In the genomic region with DNA sequence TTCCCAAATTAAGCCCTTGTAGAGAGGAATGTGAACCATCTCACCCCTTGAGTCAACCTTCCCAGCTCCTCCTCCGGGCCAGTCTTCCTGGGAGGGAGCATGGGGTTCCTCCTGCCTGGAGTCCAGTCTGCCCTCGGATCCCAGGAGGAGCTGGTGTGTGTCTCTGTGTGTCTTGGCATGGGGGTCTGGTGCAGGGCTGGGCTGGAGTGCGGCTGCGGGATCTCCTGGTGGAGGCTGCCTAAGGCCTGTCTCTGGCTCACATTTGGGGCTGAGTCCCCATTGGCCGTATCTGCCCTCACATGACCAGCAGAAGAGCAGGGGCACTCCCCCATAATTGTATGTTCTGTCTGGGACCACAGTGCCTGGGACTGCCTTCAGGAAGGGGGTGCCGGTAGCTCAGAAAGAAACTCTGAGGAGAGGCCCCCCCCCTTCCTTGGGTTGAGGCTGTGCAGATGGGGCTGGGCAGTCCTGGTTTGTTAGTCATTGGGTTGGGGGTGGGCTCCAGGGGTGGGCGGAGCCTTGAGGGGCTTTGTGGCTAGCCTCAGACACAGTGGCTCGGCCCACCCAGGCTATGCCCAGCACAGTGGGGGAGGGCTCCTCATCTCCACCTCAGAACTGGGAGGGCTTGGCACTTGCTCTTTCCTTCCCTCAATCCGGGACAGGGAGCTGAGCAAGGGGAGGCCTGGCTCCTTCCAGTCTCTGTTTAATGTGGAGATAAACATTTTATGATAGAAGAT, we compare ENCODE assay signal across 11 cellular contexts. TPM values are rescaled to one million over a fixed set of nuclear protein-coding genes. Genes with fewer than 3 reads are reported as not detected.
DNase-seq lines count a peak whose midpoint lies in the region; ATAC-seq, FAIRE-seq and TF ChIP-seq lines count a peak whose summit lies in the region.
"Had no signal": no experiment of that assay in that cellular context is flagged by ENCODE, and none has a peak within 500 bp of the region (broad histone marks: within the 10 kb centered on the region; RNA-seq: fewer than 3 reads in every experiment).

No MANE protein-coding gene starts in this region.

- peak; percentile 35 for FAIRE-seq in endothelial cell of umbilical vein (lab: Jason Lieb, UNC)

- TF ChIP-seq POLR2A in endothelial cell of umbilical vein (IDR thresholded peaks at IDR 0.05; ENCODE audit: low read depth, low read length): peak; percentile 14

- H3K4me3 ChIP-seq in OCI-LY1 (ENCODE audit: low read depth, low read length, poor library complexity, severe bottlenecking) (no peak overlapping the region), endothelial cell of umbilical vein (replicated peaks in 1 of 3; ENCODE audit: insufficient read depth in 1 of 3, low read depth in 1 of 3, low read length in 3 of 3) (peak overlapping the region in 1 of 3 experiments; percentile 6)
- H3K4me3 ChIP-seq in effector memory CD4-positive, alpha-beta T cell (ENCODE audit: insufficient read depth, low read depth, low read length, poor library complexity, severe bottlenecking): no peak overlapping the region

- no peaks in the 10 kb centered on the region for H3K9me3 Mint-ChIP-seq in neural crest cell
- H3K9me3 Mint-ChIP-seq in activated CD8-positive, alpha-beta memory T cell treated with anti-CD3 and anti-CD28 coated beads, Interleukin-2, amount 10 ng/mL, durations not matched to agents 7 days and 5 days (ENCODE audit: low read depth): no peaks in the 10 kb centered on the region

- H3F3A ChIP-seq in OCI-LY1 (ENCODE audit: insufficient read depth, low read length): no peaks in the 10 kb centered on the region

- peak overlapping the region; percentile 36 for H3K4me2 ChIP-seq in OCI-LY1 (ENCODE audit: low read length)
- peak overlapping the region; percentile 10 for H3K4me2 ChIP-seq in endothelial cell of umbilical vein (ENCODE audit: insufficient read depth, low read length)

- no TSS peak for BruUV-seq in endothelial cell of umbilical vein (replicated peaks; lab: Mats Ljungman, UMichigan)

- H3K79me2 ChIP-seq in OCI-LY1 (ENCODE audit: insufficient read depth, low read length) (0 out of 2 replicates have a peak, but pooled peaks cover 2% of the 10 kb centered on the region), endothelial cell of umbilical vein (ENCODE audit: control insufficient read depth, insufficient read depth, low read length) (peaks cover 23% of the 10 kb centered on the region)

- H3K36me3 Mint-ChIP-seq in neural crest cell (ENCODE audit: low read depth): no peaks in the 10 kb centered on the region
- peaks cover 4% of the 10 kb centered on the region for H3K36me3 Mint-ChIP-seq in activated CD8-positive, alpha-beta memory T cell treated with anti-CD3 and anti-CD28 coated beads, Interleukin-2, amount 10 ng/mL, durations not matched to agents 7 days and 5 days

- H3K9me2 ChIP-seq in OCI-LY1 (ENCODE audit: low read depth, low read length): no peaks in the 10 kb centered on the region

- CTCF ChIA-PET in endothelial cell of umbilical vein (lab: Charles Lee): interaction anchor here (0.7 to 6.3 kb wide), 43 partner anchors 11 to 340 kb away, joined by 3 to 301 read pairs (median 5); partner anchors contain the start of genes CBL, CENATAC, DPAGT1 and HINFP
- CTCF ChIA-PET in activated CD8-positive, alpha-beta memory T cell treated with anti-CD3 and anti-CD28 coated beads, Interleukin-2, amount 10 ng/mL, durations not matched to agents 7 days and 5 days (lab: Charles Lee): interaction anchor here (0.6 to 12.8 kb wide), 56 partner anchors 9 to 893 kb away, joined by 3 to 126 read pairs (median 4); partner anchors contain the start of genes ABCG4, C2CD2L, CENATAC and MCAM

- no peaks in the 10 kb centered on the region for H3K9me1 ChIP-seq in endothelial cell of umbilical vein (replicated peaks; ENCODE audit: control insufficient read depth, extremely low read depth, insufficient read depth, low read length)

- H3K9ac ChIP-seq in OCI-LY1 (ENCODE audit: low read length): no peak overlapping the region
- no peak overlapping the region for H3K9ac ChIP-seq in endothelial cell of umbilical vein (replicated peaks; ENCODE audit: extremely low read depth, insufficient read depth, low read length)

- DNase-seq in D341Med (ENCODE audit: low spot score) (peak; percentile 26), endothelial cell of umbilical vein (ENCODE audit: low read depth, low spot score) (peak; percentile 77), neural crest cell (ENCODE audit: low read depth, low spot score) (no peak)
- DNase-seq in effector memory CD4-positive, alpha-beta T cell: no peak
- DNase-seq in activated effector memory CD4-positive, alpha-beta T cell treated with Interleukin-2 at 50 U/mL for 16 hours: no peak
- DNase-seq in activated CD8-positive, alpha-beta memory T cell treated with anti-CD3 and anti-CD28 coated beads, Interleukin-2, amount 10 ng/mL, durations not matched to agents 7 days and 5 days: no peak
- DNase-seq in stimulated activated CD8-positive, alpha-beta memory T cell treated with anti-CD3 and anti-CD28 coated beads, Interleukin-4, amount 100 ng/mL, for 48 hours: no peak

- no peaks in the 10 kb centered on the region for H3K9me3 ChIP-seq in OCI-LY1 (ENCODE audit: low read length)
- H3K9me3 ChIP-seq in endothelial cell of umbilical vein (replicated peaks; ENCODE audit: control insufficient read depth, insufficient read depth, low read length): no peaks in the 10 kb centered on the region
- no peaks in the 10 kb centered on the region for H3K9me3 ChIP-seq in effector memory CD4-positive, alpha-beta T cell (ENCODE audit: control insufficient read depth, low read length)

- intact Hi-C loops in endothelial cell of umbilical vein (cut with micrococcal nuclease): loop anchor here (1.0 to 2.0 kb wide), 5 partner anchors 16 to 273 kb away; partner anchors contain the start of gene CBL

- TF ChIP-seq CTCF in OCI-LY1 (IDR thresholded peaks at IDR 0.05; ENCODE audit: low read length): no peak
- no peak for TF ChIP-seq CTCF in endothelial cell of umbilical vein (IDR thresholded peaks at IDR 0.05; ENCODE audit: extremely low read depth in 1 of 2, insufficient read depth in 1 of 2, low read depth in 1 of 2, low read length in 2 of 2)
- TF ChIP-seq CTCF in neural crest cell (conservative IDR thresholded peaks at IDR 0.05): no peak

- ATAC-seq in activated CD8-positive, alpha-beta memory T cell treated with anti-CD3 and anti-CD28 coated beads, Interleukin-2, amount 10 ng/mL, durations not matched to agents 7 days and 5 days: no peak

- no peak overlapping the region for H2AFZ ChIP-seq in OCI-LY1 (ENCODE audit: low read length)
- no peak overlapping the region for H2AFZ ChIP-seq in endothelial cell of umbilical vein (ENCODE audit: low read depth, low read length)

- H3K4me1 Mint-ChIP-seq in neural crest cell: peaks cover 59% of the 10 kb centered on the region
- peaks cover 55% of the 10 kb centered on the region for H3K4me1 Mint-ChIP-seq in activated CD8-positive, alpha-beta memory T cell treated with anti-CD3 and anti-CD28 coated beads, Interleukin-2, amount 10 ng/mL, durations not matched to agents 7 days and 5 days

- H3K27me3 ChIP-seq in OCI-LY1 (ENCODE audit: insufficient read depth, low read length) (peaks cover 4% of the 10 kb centered on the region; the same call in 1 of the 2 replicates), endothelial cell of umbilical vein (ENCODE audit: control insufficient read depth in 2 of 2, insufficient read depth in 2 of 2, low read length in 2 of 2) (no peaks in the 10 kb centered on the region)
- peaks cover 34% of the 10 kb centered on the region for H3K27me3 ChIP-seq in effector memory CD4-positive, alpha-beta T cell (replicated peaks; ENCODE audit: control insufficient read depth, insufficient read depth, low read length, poor library complexity, severe bottlenecking)

- H3K36me3 ChIP-seq in OCI-LY1 (ENCODE audit: insufficient read depth, low read length) (no peaks in the 10 kb centered on the region; the same call in 1 of the 2 replicates), endothelial cell of umbilical vein (ENCODE audit: control insufficient read depth in 2 of 2, extremely low read depth in 1 of 2, insufficient read depth in 2 of 2, low read length in 2 of 2) (peaks cover 0 to 2% of the 10 kb centered on the region in 2 experiments)
- no peaks in the 10 kb centered on the region for H3K36me3 ChIP-seq in effector memory CD4-positive, alpha-beta T cell (ENCODE audit: control insufficient read depth, insufficient read depth, low read length)

- peaks cover 31% of the 10 kb centered on the region for H3K27me3 Mint-ChIP-seq in neural crest cell (ENCODE audit: low read depth)
- H3K27me3 Mint-ChIP-seq in activated CD8-positive, alpha-beta memory T cell treated with anti-CD3 and anti-CD28 coated beads, Interleukin-2, amount 10 ng/mL, durations not matched to agents 7 days and 5 days: peaks cover 32% of the 10 kb centered on the region

- dilution Hi-C loops in endothelial cell of umbilical vein (cut with MboI; ENCODE audit: extremely low pct_ligation_motif_present, low sequenced_read_pairs): no loop called here

- no peak overlapping the region for H3K27ac ChIP-seq in OCI-LY1 (ENCODE audit: low read depth, low read length, poor library complexity, severe bottlenecking)
- no peak overlapping the region for H3K27ac ChIP-seq in endothelial cell of umbilical vein (ENCODE audit: insufficient read depth, low read depth, low read length)
- H3K27ac ChIP-seq in effector memory CD4-positive, alpha-beta T cell (ENCODE audit: insufficient read depth, low read length, poor library complexity, severe bottlenecking): no peak overlapping the region
- H3K27ac ChIP-seq: HL-60 had no signal

- H3K27ac Mint-ChIP-seq in neural crest cell (ENCODE audit: unreplicated experiment): peak overlapping the region; percentile 6
- no peak overlapping the region for H3K27ac Mint-ChIP-seq in activated CD8-positive, alpha-beta memory T cell treated with anti-CD3 and anti-CD28 coated beads, Interleukin-2, amount 10 ng/mL, durations not matched to agents 7 days and 5 days

- H4K20me1 ChIP-seq in OCI-LY1 (ENCODE audit: insufficient read depth, low read length) (no peaks in the 10 kb centered on the region), endothelial cell of umbilical vein (replicated peaks; ENCODE audit: control insufficient read depth, extremely low read depth, insufficient read depth, low read length) (no peaks in the 10 kb centered on the region)

- POLR2A ChIA-PET in endothelial cell of umbilical vein (lab: Charles Lee): interaction anchor here (0.6 to 2.3 kb wide), 11 partner anchors 15 to 717 kb away, joined by 3 to 18 read pairs (median 6); partner anchors contain the start of gene MCAM

- H3K4me1 ChIP-seq in OCI-LY1 (ENCODE audit: insufficient read depth, low read length, severe bottlenecking) (peaks cover 60% of the 10 kb centered on the region), endothelial cell of umbilical vein (ENCODE audit: control insufficient read depth, extremely low read depth, insufficient read depth, low read length) (peaks cover 44% of the 10 kb centered on the region)
- H3K4me1 ChIP-seq in effector memory CD4-positive, alpha-beta T cell (ENCODE audit: control insufficient read depth, insufficient read depth, low read length, poor library complexity, severe bottlenecking): peaks cover 24% of the 10 kb centered on the region

- peak overlapping the region; percentile 92 for H3K4me3 Mint-ChIP-seq in neural crest cell
- H3K4me3 Mint-ChIP-seq in activated CD8-positive, alpha-beta memory T cell treated with anti-CD3 and anti-CD28 coated beads, Interleukin-2, amount 10 ng/mL, durations not matched to agents 7 days and 5 days: no peak overlapping the region

RNA-seq across cellular contexts. Expression of gene C1QTNF5, which starts 2.9 kb away (rescaled TPM):
- total RNA-seq in endothelial cell of umbilical vein: 126 and 130 TPM in 2 replicates
- polyA plus RNA-seq in endothelial cell of umbilical vein: 201 and 228 TPM in 2 replicates
- 125 and 160 TPM in 2 replicates for polyA plus RNA-seq in endothelial cell of umbilical vein (2011; cell fraction: cytosol; rRNA removed)
- polyA plus RNA-seq in endothelial cell of umbilical vein (2011; cell fraction: nucleus; rRNA removed): 72.0 and 76.7 TPM in 2 replicates
- polyA plus RNA-seq in endothelial cell of umbilical vein (2012): 98.8 and 155 TPM in 2 replicates
- 59.9 and 63.7 TPM in 2 replicates for polyA minus RNA-seq in endothelial cell of umbilical vein
- not detected for polyA minus RNA-seq in endothelial cell of umbilical vein (2011; cell fraction: cytosol; rRNA and poly(A)+ RNA removed)
- polyA minus RNA-seq in endothelial cell of umbilical vein (2011; cell fraction: nucleus; rRNA and poly(A)+ RNA removed): 11.6 and 24.3 TPM in 2 replicates
- total RNA-seq in neural crest cell: 1.9 and 2.1 TPM in 2 replicates
- total RNA-seq in activated CD8-positive, alpha-beta memory T cell treated with anti-CD3 and anti-CD28 coated beads, Interleukin-2, amount 10 ng/mL, durations not matched to agents 7 days and 5 days: not detected
- total RNA-seq: T-helper 2 cell treated with Interferon-gamma antibody and Interleukin-4, amounts not matched to agents 100 ng/mL and 5 ng/mL, for 36 hours had no signal

RNA-seq across cellular contexts. Expression of gene RNF26, which starts 3.4 kb away (rescaled TPM):
- total RNA-seq in endothelial cell of umbilical vein: 37.9 and 40.1 TPM in 2 replicates
- 41.6 and 43.8 TPM in 2 replicates for polyA plus RNA-seq in endothelial cell of umbilical vein
- 35.5 and 38.1 TPM in 2 replicates for polyA plus RNA-seq in endothelial cell of umbilical vein (2011; cell fraction: cytosol; rRNA removed)
- 15.7 and 17.7 TPM in 2 replicates for polyA plus RNA-seq in endothelial cell of umbilical vein (2011; cell fraction: nucleus; rRNA removed)
- polyA plus RNA-seq in endothelial cell of umbilical vein (2012): 29.3 and 37.9 TPM in 2 replicates
- polyA minus RNA-seq in endothelial cell of umbilical vein: 44.3 and 46.7 TPM in 2 replicates
- polyA minus RNA-seq in endothelial cell of umbilical vein (2011; cell fraction: cytosol; rRNA and poly(A)+ RNA removed): 31.6 TPM
- 16.9 and 20.4 TPM in 2 replicates for polyA minus RNA-seq in endothelial cell of umbilical vein (2011; cell fraction: nucleus; rRNA and poly(A)+ RNA removed)
- total RNA-seq in neural crest cell: 47.9 and 51.8 TPM in 2 replicates
- total RNA-seq in activated CD8-positive, alpha-beta memory T cell treated with anti-CD3 and anti-CD28 coated beads, Interleukin-2, amount 10 ng/mL, durations not matched to agents 7 days and 5 days: 10 to 100 TPM; 38.7 to 42.1 TPM

RNA-seq across cellular contexts. Expression of gene MFRP, which starts 8.8 kb away (rescaled TPM):
- total RNA-seq in endothelial cell of umbilical vein (not detected in 2 replicates), neural crest cell (not detected in 2 replicates)
- polyA plus RNA-seq in endothelial cell of umbilical vein: 0.03 and 0.08 TPM in 2 replicates
- polyA plus RNA-seq in endothelial cell of umbilical vein (2011; cell fraction: cytosol; rRNA removed): 0.03 and 0.09 TPM in 2 replicates
- polyA plus RNA-seq in endothelial cell of umbilical vein (2011; cell fraction: nucleus; rRNA removed): 0.04 TPM in 2 replicates
- polyA plus RNA-seq in endothelial cell of umbilical vein (2012): not detected in 2 replicates
- 0.11 TPM in 1 of 2 replicates, not detected in the other for polyA minus RNA-seq in endothelial cell of umbilical vein
- not detected for polyA minus RNA-seq in endothelial cell of umbilical vein (2011; cell fraction: cytosol; rRNA and poly(A)+ RNA removed)
- not detected in 2 replicates for polyA minus RNA-seq in endothelial cell of umbilical vein (2011; cell fraction: nucleus; rRNA and poly(A)+ RNA removed)
- total RNA-seq in activated CD8-positive, alpha-beta memory T cell treated with anti-CD3 and anti-CD28 coated beads, Interleukin-2, amount 10 ng/mL, durations not matched to agents 7 days and 5 days: not detected
- total RNA-seq: cerebellum; T-helper 2 cell treated with Interferon-gamma antibody and Interleukin-4, amounts not matched to agents 100 ng/mL and 5 ng/mL, for 36 hours had no signal

RNA-seq across cellular contexts. Expression of gene MCAM, which starts 20.8 kb away (rescaled TPM):
- 1,012 and 1,027 TPM in 2 replicates for total RNA-seq in endothelial cell of umbilical vein
- 2,543 and 3,419 TPM in 2 replicates for polyA plus RNA-seq in endothelial cell of umbilical vein
- polyA plus RNA-seq in endothelial cell of umbilical vein (2011; cell fraction: cytosol; rRNA removed): 1,288 and 1,700 TPM in 2 replicates
- 682 and 1,132 TPM in 2 replicates for polyA plus RNA-seq in endothelial cell of umbilical vein (2011; cell fraction: nucleus; rRNA removed)
- 548 and 754 TPM in 2 replicates for polyA plus RNA-seq in endothelial cell of umbilical vein (2012)
- 817 and 903 TPM in 2 replicates for polyA minus RNA-seq in endothelial cell of umbilical vein
- 69.6 TPM for polyA minus RNA-seq in endothelial cell of umbilical vein (2011; cell fraction: cytosol; rRNA and poly(A)+ RNA removed)
- polyA minus RNA-seq in endothelial cell of umbilical vein (2011; cell fraction: nucleus; rRNA and poly(A)+ RNA removed): 242 and 367 TPM in 2 replicates
- total RNA-seq in neural crest cell: 61.6 and 66.7 TPM in 2 replicates
- total RNA-seq in activated CD8-positive, alpha-beta memory T cell treated with anti-CD3 and anti-CD28 coated beads, Interleukin-2, amount 10 ng/mL, durations not matched to agents 7 days and 5 days: 1 to 10 TPM; 2.5 to 3.9 TPM

RNA-seq across cellular contexts. Expression of gene USP2, which starts 43.7 kb away (rescaled TPM):
- 1.1 and 1.2 TPM in 2 replicates for total RNA-seq in endothelial cell of umbilical vein
- polyA plus RNA-seq in endothelial cell of umbilical vein: 0.21 and 0.22 TPM in 2 replicates
- 0.27 and 0.30 TPM in 2 replicates for polyA plus RNA-seq in endothelial cell of umbilical vein (2011; cell fraction: cytosol; rRNA removed)
- polyA plus RNA-seq in endothelial cell of umbilical vein (2011; cell fraction: nucleus; rRNA removed): 0.21 and 0.35 TPM in 2 replicates
- polyA plus RNA-seq in endothelial cell of umbilical vein (2012): 0.64 and 1.2 TPM in 2 replicates
- 0.45 and 0.53 TPM in 2 replicates for polyA minus RNA-seq in endothelial cell of umbilical vein
- 1.7 TPM for polyA minus RNA-seq in endothelial cell of umbilical vein (2011; cell fraction: cytosol; rRNA and poly(A)+ RNA removed)
- 0.29 and 0.67 TPM in 2 replicates for polyA minus RNA-seq in endothelial cell of umbilical vein (2011; cell fraction: nucleus; rRNA and poly(A)+ RNA removed)
- 3.4 and 3.7 TPM in 2 replicates for total RNA-seq in neural crest cell
- under 1 TPM; 0.28 to 0.76 TPM for total RNA-seq in activated CD8-positive, alpha-beta memory T cell treated with anti-CD3 and anti-CD28 coated beads, Interleukin-2, amount 10 ng/mL, durations not matched to agents 7 days and 5 days

Comparison
In these comparisons a context has a peak if more than half of its experiments do, and no peak if none do; other contexts are left out.
1. DNase-seq: peak in D341Med (single experiment) and endothelial cell of umbilical vein (single experiment); none in neural crest cell (single experiment), effector memory CD4-positive, alpha-beta T cell (0 of 3), activated effector memory CD4-positive, alpha-beta T cell treated with Interleukin-2 at 50 U/mL for 16 hours (single experiment), activated CD8-positive, alpha-beta memory T cell treated with anti-CD3 and anti-CD28 coated beads, Interleukin-2, amount 10 ng/mL, durations not matched to agents 7 days and 5 days (single experiment) and stimulated activated CD8-positive, alpha-beta memory T cell treated with anti-CD3 and anti-CD28 coated beads, Interleukin-4, amount 100 ng/mL, for 48 hours (single experiment).
2. RNA of gene C1QTNF5, which starts 2.9 kb away (total RNA-seq): 126 to 130 TPM in endothelial cell of umbilical vein; 1.9 to 2.1 TPM in neural crest cell and not detected in activated CD8-positive, alpha-beta memory T cell treated with anti-CD3 and anti-CD28 coated beads, Interleukin-2, amount 10 ng/mL, durations not matched to agents 7 days and 5 days; every median in the first group is over 10 times any median in the second.